Comparison of ENCODE assay signal across 8 cellular contexts in the genomic region with DNA sequence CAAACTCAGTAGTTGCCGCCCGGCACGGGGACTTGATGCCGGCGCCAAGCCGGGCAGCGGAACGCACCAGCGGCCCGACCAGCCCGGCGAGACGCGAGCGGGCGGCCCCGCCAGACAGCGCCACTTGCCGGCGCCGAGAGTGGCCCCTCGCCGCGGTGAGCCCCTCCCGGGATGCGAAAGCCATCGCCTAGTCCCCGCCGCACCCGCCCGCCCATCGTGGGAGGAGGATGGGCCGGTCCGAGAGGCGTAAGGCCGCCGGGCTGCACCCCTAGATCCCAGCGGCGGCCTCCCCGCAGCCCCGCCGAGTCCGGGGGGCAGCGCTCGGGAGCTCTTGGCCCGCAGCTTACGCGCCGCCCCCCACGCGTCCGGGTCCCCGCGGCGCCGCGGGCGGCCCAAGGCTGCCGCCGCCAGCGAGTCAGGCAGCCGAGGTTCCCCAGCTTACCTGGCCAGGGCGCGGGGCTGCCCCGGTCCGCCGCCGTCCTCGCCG. TPM values are rescaled to one million over a fixed set of nuclear protein-coding genes. Genes with fewer than 3 reads are reported as not detected.
DNase-seq lines count a peak whose midpoint lies in the region; ATAC-seq and TF ChIP-seq lines count a peak whose summit lies in the region.

No MANE protein-coding gene starts in this region.

- TF ChIP-seq CTCF in OCI-LY3 (IDR thresholded peaks at IDR 0.05; ENCODE audit: low read depth, low read length) (no peak), psoas muscle (IDR thresholded peaks at IDR 0.05) (peak; percentile 18)

- no peaks in the 10 kb centered on the region for H3K9me3 ChIP-seq in OCI-LY3 (ENCODE audit: insufficient read depth, low read length)
- H3K9me3 ChIP-seq in psoas muscle = no peaks in the 10 kb centered on the region

- no peaks in the 10 kb centered on the region for H3K27me3 ChIP-seq in OCI-LY3 (ENCODE audit: low read depth, low read length)
- no peaks in the 10 kb centered on the region for H3K27me3 ChIP-seq in psoas muscle (ENCODE audit: insufficient read depth in 3 of 3, low read length in 2 of 3)

- DNase-seq in EL (peak; percentile 42), activated gamma-delta T cell treated with Interleukin-2 at 50 U/mL for 16 hours (peak; percentile 45), Right ventricle myocardium superior (peak; percentile 58), psoas muscle (peak in 1 of 2 donors; percentile 66), UCSD-AML1 (lab: John Stamatoyannopoulos, UW; ENCODE audit: unreplicated experiment) (no peak)

- H3K4me1 ChIP-seq in OCI-LY3 (ENCODE audit: low read length) = no peaks in the 10 kb centered on the region
- H3K4me1 ChIP-seq in psoas muscle = peaks cover 13% of the 10 kb centered on the region

- no peaks in the 10 kb centered on the region for H3K79me2 ChIP-seq in OCI-LY3 (ENCODE audit: low read length)

- H2AFZ ChIP-seq in OCI-LY3 (ENCODE audit: low read depth, low read length) = peak overlapping the region; percentile 53; the same call in 1 of the 2 replicates

- H3K4me3 ChIP-seq in OCI-LY3 (ENCODE audit: low read length) (peak overlapping the region; percentile 67), psoas muscle (peak overlapping the region; percentile 70)

- intact Hi-C loops in Right ventricle myocardium superior (cut with DNase I) (loop anchor here (5.0 kb wide), 1 partner anchor 145 kb away; a partner anchor contains a TSS), psoas muscle (cut with DNase I) (no loop called here)

- no peaks in the 10 kb centered on the region for H4K20me1 ChIP-seq in OCI-LY3 (ENCODE audit: insufficient read depth, low read length)

- peak overlapping the region; percentile 24; the same call in 1 of the 2 replicates for H3K9ac ChIP-seq in OCI-LY3 (ENCODE audit: low read length)

- peak overlapping the region; percentile 51 for H3K4me2 ChIP-seq in OCI-LY3 (ENCODE audit: low read length)

- WGBS in psoas muscle, 3 donors = 0 to 1% (median 1%) methylated on average over 16 to 70 of the region's 70 CpGs

- no peaks in the 10 kb centered on the region for H3K36me3 ChIP-seq in OCI-LY3 (replicated peaks; ENCODE audit: low read depth, low read length)
- peaks cover 0 to 3% of the 10 kb centered on the region in 2 donors for H3K36me3 ChIP-seq in psoas muscle (ENCODE audit: insufficient read depth in 1 of 2, low read depth in 1 of 2)

- H3K27ac ChIP-seq in OCI-LY3 (ENCODE audit: low read length) = no peak overlapping the region
- H3K27ac ChIP-seq in psoas muscle = peak overlapping the region; percentile 60

- ATAC-seq in GM21619 (IDR thresholded peaks at IDR 0.05; ENCODE audit: unreplicated experiment) (peak; percentile 49), Right ventricle myocardium superior (ENCODE audit: poor library complexity) (peak; percentile 69), psoas muscle (peak; percentile 43 to 84 (median 62)), GM18861 (IDR thresholded peaks at IDR 0.05; ENCODE audit: unreplicated experiment) (no peak)

RNA-seq across cellular contexts. Expression of a gene that starts 0.6 kb away (rescaled TPM):
- total RNA-seq in Right ventricle myocardium superior = 14.3 TPM
- 10 to 100 TPM in 1 of 4 donors, 1 to 10 TPM in 3; 5.3 to 17.8 (median 7.0) TPM for total RNA-seq in psoas muscle
- 10 to 100 TPM in 1 of 3 donors, 1 to 10 TPM in 2; 3.5 to 12.2 (median 6.8) TPM for polyA plus RNA-seq in psoas muscle
